ENCODE assay signal across 21 cellular contexts in genomic region chr16:19384656-19385055, GRCh38. TPM values are rescaled to one million over a fixed set of nuclear protein-coding genes. Genes with fewer than 3 reads are reported as not detected.
DNase-seq lines count a peak whose midpoint lies in the region; ATAC-seq and TF ChIP-seq lines count a peak whose summit lies in the region.
"Had no signal": no experiment of that assay in that cellular context is flagged by ENCODE, and none has a peak within 500 bp of the region (broad histone marks: within the 10 kb centered on the region; RNA-seq: fewer than 3 reads in every experiment).

No MANE protein-coding gene starts in this region.

- no peak overlapping the region for H3K4me3 ChIP-seq in upper lobe of right lung
- H3K4me3 ChIP-seq in mesenchymal stem cell (ENCODE audit: insufficient read depth in 1 of 2, low read depth in 1 of 2, low read length in 2 of 2), result no peak overlapping the region
- H3K4me3 ChIP-seq: gastrocnemius medialis had no signal

- H3K9me3 ChIP-seq in upper lobe of right lung (no peaks in the 10 kb centered on the region), mesenchymal stem cell (ENCODE audit: control insufficient read depth, low read length) (peaks cover 6% of the 10 kb centered on the region)
- H3K9me3 ChIP-seq: gastrocnemius medialis had no signal

- no peak overlapping the region for H3K9ac ChIP-seq in mesenchymal stem cell (ENCODE audit: low read length)
- H3K9ac ChIP-seq: KMS-11 had no signal

- intact Hi-C loops in upper lobe of right lung (cut with DNase I), result no loop called here

- WGBS in mesenchymal stem cell, result 55% methylated on average over 2 of the region's 2 CpGs

- no peak overlapping the region for H3K18ac ChIP-seq in mesenchymal stem cell (ENCODE audit: low read depth in 1 of 2, low read length in 2 of 2)

- no peak overlapping the region for H2BK5ac ChIP-seq in mesenchymal stem cell (ENCODE audit: low read depth, low read length, poor library complexity, severe bottlenecking)

- no peak overlapping the region for H2BK12ac ChIP-seq in mesenchymal stem cell (ENCODE audit: low read length in 2 of 2)

- no peaks in the 10 kb centered on the region for H3K27me3 ChIP-seq in upper lobe of right lung
- peaks cover 6 to 46% of the 10 kb centered on the region in 2 experiments for H3K27me3 ChIP-seq in mesenchymal stem cell (ENCODE audit: control insufficient read depth in 1 of 2, insufficient read depth in 1 of 2, low read length in 2 of 2)
- H3K27me3 ChIP-seq: gastrocnemius medialis had no signal

- peak; percentile 74 for ATAC-seq in upper lobe of right lung
- ATAC-seq: activated naive CD4-positive, alpha-beta T cell treated with anti-CD3 and anti-CD28 coated beads, Interleukin-2, amount 50 U/mL, for 72 hours; effector memory CD8-positive, alpha-beta T cell; gastrocnemius medialis had no signal

- no peaks in the 10 kb centered on the region for H3K79me1 ChIP-seq in mesenchymal stem cell (replicated peaks; ENCODE audit: low read length, poor library complexity, severe bottlenecking)

- no peak overlapping the region for H3K4ac ChIP-seq in mesenchymal stem cell (ENCODE audit: low read depth in 1 of 2, low read length in 2 of 2)

- no peak overlapping the region for H4K8ac ChIP-seq in mesenchymal stem cell (ENCODE audit: low read length)

- H3K4me1 ChIP-seq in upper lobe of right lung (peaks cover 11% of the 10 kb centered on the region), mesenchymal stem cell (ENCODE audit: control insufficient read depth, insufficient read depth, low read depth, low read length) (peaks cover 2% of the 10 kb centered on the region)
- H3K4me1 ChIP-seq: gastrocnemius medialis had no signal

- H3K4me2 ChIP-seq in mesenchymal stem cell (ENCODE audit: low read length, poor library complexity, severe bottlenecking), result no peak overlapping the region
- H3K4me2 ChIP-seq: KMS-11 had no signal

- H2AFZ ChIP-seq in mesenchymal stem cell (ENCODE audit: low read depth, low read length), result no peak overlapping the region

- H2BK15ac ChIP-seq in mesenchymal stem cell (ENCODE audit: low read depth, poor library complexity, severe bottlenecking), result no peak overlapping the region

- H2AK5ac ChIP-seq in mesenchymal stem cell (ENCODE audit: low read length, severe bottlenecking), result no peak overlapping the region

- no peak overlapping the region for H2BK120ac ChIP-seq in mesenchymal stem cell (ENCODE audit: low read depth, low read length)

- no peak overlapping the region for H3K14ac ChIP-seq in mesenchymal stem cell (ENCODE audit: low read length in 2 of 2)

- H3K23ac ChIP-seq in mesenchymal stem cell (ENCODE audit: low read length in 2 of 2), result no peak overlapping the region

- no peak overlapping the region for H4K91ac ChIP-seq in mesenchymal stem cell (ENCODE audit: low read length)

- TF ChIP-seq CTCF in upper lobe of right lung (IDR thresholded peaks at IDR 0.05), result no peak

- H3K27ac ChIP-seq in upper lobe of right lung (peak overlapping the region; percentile 58), mesenchymal stem cell (ENCODE audit: low read length, poor library complexity, severe bottlenecking) (no peak overlapping the region)
- H3K27ac ChIP-seq: 22Rv1, gastrocnemius medialis, KMS-11 had no signal

- no peaks in the 10 kb centered on the region for H3K36me3 ChIP-seq in upper lobe of right lung
- H3K36me3 ChIP-seq in mesenchymal stem cell (ENCODE audit: control insufficient read depth in 1 of 2, insufficient read depth in 2 of 2, low read depth in 1 of 2, low read length in 2 of 2), result no peaks in the 10 kb centered on the region
- H3K36me3 ChIP-seq: gastrocnemius medialis had no signal

- DNase-seq in NCI-H1105 treated with DMSO at 0.1 percent for 48 hours (lab: John Stamatoyannopoulos, UW), result peak; percentile 23
- DNase-seq in NCI-H1105 (lab: John Stamatoyannopoulos, UW), result no peak
- peak; percentile 98 for DNase-seq in NCI-H510A (lab: John Stamatoyannopoulos, UW)
- peak; percentile 3 for DNase-seq in glomerular visceral epithelial cell (ENCODE audit: extremely low spot score)
- DNase-seq in upper lobe of right lung, result peak; percentile 83
- DNase-seq in stimulated activated CD4-positive, alpha-beta T cell treated with anti-CD3 and anti-CD28 coated beads, Interleukin-15, amount 100 ng/mL, for 24 hours, result no peak
- no peak for DNase-seq in mesenchymal stem cell
- no peak for DNase-seq in foreskin melanocyte
- DNase-seq: activated B cell treated with CpG ODN at 0.5 μM for 24 hours; activated CD8-positive, alpha-beta memory T cell treated with anti-CD3 and anti-CD28 coated beads, Interleukin-2, amount 50 U/mL, for 48 hours; CD8-positive, alpha-beta memory T cell; effector memory CD8-positive, alpha-beta T cell; gastrocnemius medialis; NCI-H2107; stimulated activated CD4-positive, alpha-beta T cell treated with anti-CD3 and anti-CD28 coated beads, Interleukin-1b, Interleukin-23, amount 100 ng/mL, for 48 hours had no signal

RNA-seq across cellular contexts. Expression of gene TMC5, which starts 33.0 kb away (rescaled TPM):
- 68.7 TPM for total RNA-seq in upper lobe of right lung
- 0.06 TPM for polyA plus RNA-seq in mesenchymal stem cell (2013, experiment 1 of 2)
- 0.01 TPM for polyA plus RNA-seq in mesenchymal stem cell (2013, experiment 2 of 2)
- total RNA-seq: activated B cell treated with CpG ODN at 0.5 μM for 24 hours; activated naive CD4-positive, alpha-beta T cell treated with anti-CD3 and anti-CD28 coated beads, Interleukin-2, amount 50 U/mL, for 72 hours; cardiac septum; CD8-positive, alpha-beta memory T cell; myocyte; pulmonary artery endothelial cell had no signal
- polyA plus RNA-seq: CD8-positive, alpha-beta memory T cell had no signal

Comparison
In these comparisons a context has a peak if more than half of its experiments do, and no peak if none do; other contexts are left out.
1. DNase-seq: peak in NCI-H1105 treated with DMSO at 0.1 percent for 48 hours (single experiment), NCI-H510A (single experiment), glomerular visceral epithelial cell (single experiment) and upper lobe of right lung (single experiment); none in NCI-H1105 (single experiment), stimulated activated CD4-positive, alpha-beta T cell treated with anti-CD3 and anti-CD28 coated beads, Interleukin-15, amount 100 ng/mL, for 24 hours (single experiment), mesenchymal stem cell (single experiment) and foreskin melanocyte (single experiment).